ENCODE assay signal across 8 cellular contexts in genomic region chr5:1511651-1512540, GRCh38. TPM values are rescaled to one million over a fixed set of nuclear protein-coding genes. Genes with fewer than 3 reads are reported as not detected.
DNase-seq lines count a peak whose midpoint lies in the region; ATAC-seq and TF ChIP-seq lines count a peak whose summit lies in the region.

No MANE protein-coding gene starts in this region.

- H3K4me1 ChIP-seq in thoracic aorta (ENCODE audit: control insufficient read depth in 1 of 2, low read depth in 2 of 2) = no peaks in the 10 kb centered on the region

- no peaks in the 10 kb centered on the region for H3K9me3 ChIP-seq in thoracic aorta

- peak; percentile 28 for DNase-seq in AG09309 (ENCODE audit: low read depth)
- peak; percentile 48 for DNase-seq in SW480 (ENCODE audit: low spot score)
- peak; percentile 18 for DNase-seq in left ventricle myocardium superior
- DNase-seq in thoracic aorta (ENCODE audit: low spot score) = peak; percentile 1
- no peak for DNase-seq in stimulated activated CD4-positive, alpha-beta T cell treated with anti-CD3 and anti-CD28 coated beads, Interleukin-1b, Interleukin-23, amount 100 ng/mL, for 48 hours
- DNase-seq in NCI-H1930 (lab: John Stamatoyannopoulos, UW) = no peak
- no peak for DNase-seq in erythroblast (lab: John Stamatoyannopoulos, UW)

- no peak for TF ChIP-seq POLR2A in erythroblast (IDR thresholded peaks at IDR 0.05; ENCODE audit: low read length)

- H3K4me3 ChIP-seq in AG09309 (ENCODE audit: control insufficient read depth, low read depth, low read length) (no peak overlapping the region), thoracic aorta (no peak overlapping the region)

- peaks cover 11% of the 10 kb centered on the region for H3K36me3 ChIP-seq in thoracic aorta

- H3K27me3 ChIP-seq in thoracic aorta (replicated peaks; ENCODE audit: insufficient read depth) = no peaks in the 10 kb centered on the region

- H3K27ac ChIP-seq in thoracic aorta = no peak overlapping the region

- ATAC-seq in GM21576 (IDR thresholded peaks at IDR 0.05; ENCODE audit: unreplicated experiment) = peak; percentile 45
- ATAC-seq in left ventricle myocardium superior = no peak
- ATAC-seq in thoracic aorta (ENCODE audit: insufficient number of reproducible peaks, low FRiP score, low read depth) = no peak

- intact Hi-C loops in left ventricle myocardium superior (cut with micrococcal nuclease) = no loop called here

- TF ChIP-seq CTCF in AG09309 (IDR thresholded peaks at IDR 0.05; ENCODE audit: control insufficient read depth, insufficient read depth, low read depth, low read length, missing control alignments) = peak; percentile 49
- no peak for TF ChIP-seq CTCF in thoracic aorta (IDR thresholded peaks at IDR 0.05)

RNA-seq across cellular contexts. Expression of gene LPCAT1, which starts 11.9 kb away (rescaled TPM):
- 13.4 TPM for total RNA-seq in left ventricle myocardium superior
- 10 to 100 TPM; 53.9 to 54.6 TPM for total RNA-seq in thoracic aorta

Comparison
In these comparisons a context has a peak if more than half of its experiments do, and no peak if none do; other contexts are left out.
1. DNase-seq: peak in AG09309 (single experiment), SW480 (single experiment), left ventricle myocardium superior (single experiment) and thoracic aorta (single experiment); none in stimulated activated CD4-positive, alpha-beta T cell treated with anti-CD3 and anti-CD28 coated beads, Interleukin-1b, Interleukin-23, amount 100 ng/mL, for 48 hours (single experiment), NCI-H1930 (0 of 2) and erythroblast (0 of 2).